ENCODE assay signal across 8 cellular contexts in the genomic region with DNA sequence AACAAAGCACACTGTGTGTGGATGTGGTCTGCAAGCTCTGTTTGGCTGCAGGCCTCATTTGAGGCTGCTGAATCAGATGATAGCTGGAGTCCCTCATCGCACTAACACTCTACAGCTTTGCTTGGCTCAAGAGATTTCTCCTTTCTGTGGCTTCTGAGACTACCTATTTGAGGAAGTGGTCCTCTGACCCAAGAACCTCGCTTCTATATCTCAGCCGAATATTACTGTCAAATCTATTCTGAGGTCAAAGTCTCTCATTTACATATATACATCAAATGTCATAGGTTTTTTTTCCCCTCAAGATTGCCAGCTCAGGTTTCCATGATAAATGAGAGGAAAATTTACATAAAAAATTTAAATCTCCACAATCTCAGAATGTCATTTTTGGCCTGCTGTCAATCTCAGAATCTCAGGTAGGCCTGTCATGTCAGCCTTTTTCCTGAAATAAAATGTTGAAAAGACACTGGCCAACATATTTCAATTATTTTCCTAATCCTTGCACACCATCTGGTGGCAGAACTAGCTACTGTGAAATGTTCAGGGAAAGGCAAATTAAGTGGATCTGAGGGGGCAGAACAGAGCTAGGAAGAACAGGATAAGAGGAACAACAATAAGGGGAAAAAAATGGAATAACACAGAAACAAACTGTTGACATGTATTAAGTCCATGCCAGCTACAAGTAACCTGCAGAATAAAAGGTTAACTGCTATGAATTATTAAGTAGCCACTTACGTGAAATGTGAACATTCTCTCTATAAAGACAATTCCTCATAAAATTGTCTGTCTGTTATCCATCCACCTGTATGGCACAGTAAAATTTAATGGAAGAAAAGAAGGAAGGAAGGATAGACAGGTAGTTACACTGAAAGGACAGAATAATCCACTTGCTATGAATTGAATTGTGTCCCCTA. TPM values are rescaled to one million over a fixed set of nuclear protein-coding genes. Genes with fewer than 3 reads are reported as not detected.
DNase-seq lines count a peak whose midpoint lies in the region; ATAC-seq lines count a peak whose summit lies in the region.

No MANE protein-coding gene starts in this region.

- H3K27ac Mint-ChIP-seq in activated CD4-positive, alpha-beta memory T cell treated with anti-CD3 and anti-CD28 coated beads for 36 hours = no peak overlapping the region

- CTCF ChIA-PET in activated CD4-positive, alpha-beta memory T cell treated with anti-CD3 and anti-CD28 coated beads for 36 hours (lab: Charles Lee) = interaction anchor here (0.7 to 1.5 kb wide), 3 partner anchors 19 to 824 kb away, joined by 4 to 5 read pairs (median 5); no protein-coding TSS in a partner anchor

- intact Hi-C loops in activated CD4-positive, alpha-beta memory T cell treated with anti-CD3 and anti-CD28 coated beads for 36 hours (cut with micrococcal nuclease) = loop anchor here (2.0 kb wide), 1 partner anchor 71 kb away; no protein-coding TSS in a partner anchor

- no peaks in the 10 kb centered on the region for H3K27me3 Mint-ChIP-seq in activated CD4-positive, alpha-beta memory T cell treated with anti-CD3 and anti-CD28 coated beads for 36 hours

- H3K9me3 Mint-ChIP-seq in activated CD4-positive, alpha-beta memory T cell treated with anti-CD3 and anti-CD28 coated beads for 36 hours = no peaks in the 10 kb centered on the region

- ATAC-seq in HG03097 (IDR thresholded peaks at IDR 0.05; ENCODE audit: low FRiP score, unreplicated experiment) = peak; percentile 96

- peaks cover 3% of the 10 kb centered on the region for H3K36me3 Mint-ChIP-seq in activated CD4-positive, alpha-beta memory T cell treated with anti-CD3 and anti-CD28 coated beads for 36 hours

- in situ Hi-C loops in Caki2 (cut with HindIII; ENCODE audit: low pct_unique_long_range_greater_than_20kb, low sequenced_read_pairs) = no loop called here

- H3K4me3 Mint-ChIP-seq in activated CD4-positive, alpha-beta memory T cell treated with anti-CD3 and anti-CD28 coated beads for 36 hours = no peak overlapping the region

- no peaks in the 10 kb centered on the region for H3K4me1 Mint-ChIP-seq in activated CD4-positive, alpha-beta memory T cell treated with anti-CD3 and anti-CD28 coated beads for 36 hours (ENCODE audit: low read depth)

- DNase-seq in Caki2 (ENCODE audit: low read depth) (peak; percentile 70), GM19238 (ENCODE audit: insufficient read length, low spot score) (peak; percentile 44), NCI-H345 (lab: John Stamatoyannopoulos, UW) (peak; percentile 45), cerebellar cortex (ENCODE audit: low spot score) (peak; percentile 74), lung microvascular endothelial cell (ENCODE audit: low read depth in 2 of 2) (peak; percentile 56 to 79), activated T-cell treated with anti-CD3 and anti-CD28 coated beads for 4 hours (no peak)
- no peak for DNase-seq in activated CD4-positive, alpha-beta memory T cell treated with anti-CD3 and anti-CD28 coated beads for 36 hours

- POLR2A ChIA-PET in activated CD4-positive, alpha-beta memory T cell treated with anti-CD3 and anti-CD28 coated beads for 36 hours (lab: Charles Lee) = interaction anchor here (0.6 kb wide), 1 partner anchor 9 kb away, joined by 4 read pairs; no protein-coding TSS in a partner anchor

RNA-seq across cellular contexts. Expression of gene AP1S3, which starts 39.3 kb away (rescaled TPM):
- 43.9 and 52.9 TPM in 2 replicates for total RNA-seq in Caki2 (2014; rRNA removed; shearing (Covaris generic); ENCODE audit: low replicate concordance)
- total RNA-seq in lung microvascular endothelial cell = 1.6 and 2.2 TPM in 2 replicates
- total RNA-seq in activated CD4-positive, alpha-beta memory T cell treated with anti-CD3 and anti-CD28 coated beads for 36 hours = 10 to 100 TPM; 10.1 to 12.1 TPM

Comparison
In these comparisons a context has a peak if more than half of its experiments do, and no peak if none do; other contexts are left out.
1. DNase-seq: peak in Caki2 (single experiment), GM19238 (single experiment), NCI-H345 (single experiment), cerebellar cortex (single experiment) and lung microvascular endothelial cell (2 of 2); none in activated CD4-positive, alpha-beta memory T cell treated with anti-CD3 and anti-CD28 coated beads for 36 hours (single experiment) and activated T-cell treated with anti-CD3 and anti-CD28 coated beads for 4 hours (single experiment).